Comparison of ENCODE assay signal across 1 cellular context in the genomic region with DNA sequence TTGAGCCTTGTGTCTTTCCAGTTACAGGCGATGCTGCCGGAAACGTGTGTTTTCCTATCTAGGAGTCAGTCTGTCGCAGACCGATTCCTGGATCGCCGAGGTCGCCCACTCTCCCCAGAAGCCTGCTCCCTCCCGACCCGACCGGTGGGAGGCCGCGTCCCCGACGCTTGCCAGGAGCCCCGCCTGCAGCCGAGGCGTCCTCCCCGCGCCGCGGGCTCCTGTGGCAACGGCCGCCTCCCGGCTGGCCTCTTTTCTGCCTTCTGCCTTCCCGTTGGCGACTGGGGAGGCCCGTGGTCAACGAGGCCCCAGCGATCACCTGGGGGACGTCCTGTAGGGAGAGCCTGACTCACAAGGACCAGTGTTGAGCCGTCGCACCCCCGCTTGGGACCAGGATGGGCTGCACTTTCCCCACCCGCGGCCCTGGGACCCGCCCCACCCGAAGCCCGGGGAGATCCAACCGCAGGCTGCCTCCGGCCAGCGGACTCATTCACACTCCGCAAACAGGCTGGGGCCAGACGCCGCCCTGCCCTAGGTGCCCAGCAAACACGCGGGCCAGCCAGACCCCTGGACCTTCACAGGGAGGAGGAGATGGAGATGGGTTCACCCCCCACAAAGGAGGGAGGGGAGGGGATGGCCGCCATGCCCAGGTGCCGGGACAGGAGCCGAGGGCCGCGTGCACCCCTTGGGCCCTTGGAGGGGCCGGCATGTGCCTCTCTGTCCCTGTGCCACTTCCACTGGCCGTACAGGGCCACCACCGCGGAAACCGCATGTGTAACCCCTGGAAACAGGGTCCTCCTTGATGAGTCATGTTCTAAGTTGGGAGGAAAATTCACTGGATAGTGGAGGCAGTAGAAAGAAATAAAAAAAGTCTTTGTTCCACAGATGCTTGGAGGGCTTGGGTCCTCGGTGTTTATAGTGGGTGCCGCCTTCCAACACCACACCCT.
A peak's percentile ranks its signal among the peaks of the same experiment; 100 is the strongest.
TF ChIP-seq lines count a peak whose summit lies in the region.

No MANE protein-coding gene starts in this region.

TF ChIP-seq in K562, 482 proteins besides CTCF, POLR2A, EP300 and RAD21 (continued from another document and continues in another):
- TF ChIP-seq L3MBTL2 (IDR thresholded peaks at IDR 0.05): 0 out of 2 replicates have a peak, but pooled peaks have one; percentile 51
- no peak for TF ChIP-seq TAL1 (IDR thresholded peaks at IDR 0.05)
- no peak for TF ChIP-seq MTF1 (CRISPR knock-in tag; IDR thresholded peaks at IDR 0.05; ENCODE audit: borderline replicate concordance)
- TF ChIP-seq, protein P1, sequence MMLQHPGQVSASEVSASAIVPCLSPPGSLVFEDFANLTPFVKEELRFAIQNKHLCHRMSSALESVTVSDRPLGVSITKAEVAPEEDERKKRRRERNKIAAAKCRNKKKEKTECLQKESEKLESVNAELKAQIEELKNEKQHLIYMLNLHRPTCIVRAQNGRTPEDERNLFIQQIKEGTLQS (IDR thresholded peaks at IDR 0.05): peak; percentile 87
- TF ChIP-seq, protein P1 (CRISPR knock-in tag; conservative IDR thresholded peaks at IDR 0.05): no peak
- TF ChIP-seq JUN (IDR thresholded peaks at IDR 0.05; ENCODE audit: borderline replicate concordance, low read depth, low read length): peak; percentile 50
- TF ChIP-seq JUN (CRISPR knock-in tag; IDR thresholded peaks at IDR 0.05; ENCODE audit: borderline replicate concordance): no peak
- peak in 1 of 2 experiments; percentile 44; a peak in 1 of 4 replicates for TF ChIP-seq FOXA3 (CRISPR knock-in tag; conservative IDR thresholded peaks at IDR 0.05 in 1 of 2, IDR thresholded peaks at IDR 0.05 in 1 of 2)
- TF ChIP-seq ZEB2 (IDR thresholded peaks at IDR 0.05): no peak
- TF ChIP-seq FOSL1 (tag; conservative IDR thresholded peaks at IDR 0.05): 0 out of 2 replicates have a peak, but pooled peaks have one; percentile 29
- TF ChIP-seq TRIM24 (IDR thresholded peaks at IDR 0.05): no peak
- no peak for TF ChIP-seq ZFP30 (CRISPR knock-in tag; IDR thresholded peaks at IDR 0.05; ENCODE audit: borderline replicate concordance)
- TF ChIP-seq, protein P2, sequence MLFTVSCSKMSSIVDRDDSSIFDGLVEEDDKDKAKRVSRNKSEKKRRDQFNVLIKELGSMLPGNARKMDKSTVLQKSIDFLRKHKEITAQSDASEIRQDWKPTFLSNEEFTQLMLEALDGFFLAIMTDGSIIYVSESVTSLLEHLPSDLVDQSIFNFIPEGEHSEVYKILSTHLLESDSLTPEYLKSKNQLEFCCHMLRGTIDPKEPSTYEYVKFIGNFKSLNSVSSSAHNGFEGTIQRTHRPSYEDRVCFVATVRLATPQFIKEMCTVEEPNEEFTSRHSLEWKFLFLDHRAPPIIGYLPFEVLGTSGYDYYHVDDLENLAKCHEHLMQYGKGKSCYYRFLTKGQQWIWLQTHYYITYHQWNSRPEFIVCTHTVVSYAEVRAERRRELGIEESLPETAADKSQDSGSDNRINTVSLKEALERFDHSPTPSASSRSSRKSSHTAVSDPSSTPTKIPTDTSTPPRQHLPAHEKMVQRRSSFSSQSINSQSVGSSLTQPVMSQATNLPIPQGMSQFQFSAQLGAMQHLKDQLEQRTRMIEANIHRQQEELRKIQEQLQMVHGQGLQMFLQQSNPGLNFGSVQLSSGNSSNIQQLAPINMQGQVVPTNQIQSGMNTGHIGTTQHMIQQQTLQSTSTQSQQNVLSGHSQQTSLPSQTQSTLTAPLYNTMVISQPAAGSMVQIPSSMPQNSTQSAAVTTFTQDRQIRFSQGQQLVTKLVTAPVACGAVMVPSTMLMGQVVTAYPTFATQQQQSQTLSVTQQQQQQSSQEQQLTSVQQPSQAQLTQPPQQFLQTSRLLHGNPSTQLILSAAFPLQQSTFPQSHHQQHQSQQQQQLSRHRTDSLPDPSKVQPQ (CRISPR knock-in tag; IDR thresholded peaks at IDR 0.05; ENCODE audit: borderline replicate concordance): no peak
- TF ChIP-seq JUND (IDR thresholded peaks at IDR 0.05; ENCODE audit: borderline replicate concordance, low read depth, low read length): peak; percentile 68; the same call in 1 of the 2 replicates
- no peak; the same call in 2 of the 3 replicates for TF ChIP-seq JUND (tag; IDR thresholded peaks at IDR 0.05; ENCODE audit: borderline replicate concordance, low read depth, low read length)
- TF ChIP-seq ZNF644 (tag; IDR thresholded peaks at IDR 0.05; ENCODE audit: low read depth): no peak
- no peak for TF ChIP-seq KLF16 (IDR thresholded peaks at IDR 0.05)
- TF ChIP-seq, protein P3, sequence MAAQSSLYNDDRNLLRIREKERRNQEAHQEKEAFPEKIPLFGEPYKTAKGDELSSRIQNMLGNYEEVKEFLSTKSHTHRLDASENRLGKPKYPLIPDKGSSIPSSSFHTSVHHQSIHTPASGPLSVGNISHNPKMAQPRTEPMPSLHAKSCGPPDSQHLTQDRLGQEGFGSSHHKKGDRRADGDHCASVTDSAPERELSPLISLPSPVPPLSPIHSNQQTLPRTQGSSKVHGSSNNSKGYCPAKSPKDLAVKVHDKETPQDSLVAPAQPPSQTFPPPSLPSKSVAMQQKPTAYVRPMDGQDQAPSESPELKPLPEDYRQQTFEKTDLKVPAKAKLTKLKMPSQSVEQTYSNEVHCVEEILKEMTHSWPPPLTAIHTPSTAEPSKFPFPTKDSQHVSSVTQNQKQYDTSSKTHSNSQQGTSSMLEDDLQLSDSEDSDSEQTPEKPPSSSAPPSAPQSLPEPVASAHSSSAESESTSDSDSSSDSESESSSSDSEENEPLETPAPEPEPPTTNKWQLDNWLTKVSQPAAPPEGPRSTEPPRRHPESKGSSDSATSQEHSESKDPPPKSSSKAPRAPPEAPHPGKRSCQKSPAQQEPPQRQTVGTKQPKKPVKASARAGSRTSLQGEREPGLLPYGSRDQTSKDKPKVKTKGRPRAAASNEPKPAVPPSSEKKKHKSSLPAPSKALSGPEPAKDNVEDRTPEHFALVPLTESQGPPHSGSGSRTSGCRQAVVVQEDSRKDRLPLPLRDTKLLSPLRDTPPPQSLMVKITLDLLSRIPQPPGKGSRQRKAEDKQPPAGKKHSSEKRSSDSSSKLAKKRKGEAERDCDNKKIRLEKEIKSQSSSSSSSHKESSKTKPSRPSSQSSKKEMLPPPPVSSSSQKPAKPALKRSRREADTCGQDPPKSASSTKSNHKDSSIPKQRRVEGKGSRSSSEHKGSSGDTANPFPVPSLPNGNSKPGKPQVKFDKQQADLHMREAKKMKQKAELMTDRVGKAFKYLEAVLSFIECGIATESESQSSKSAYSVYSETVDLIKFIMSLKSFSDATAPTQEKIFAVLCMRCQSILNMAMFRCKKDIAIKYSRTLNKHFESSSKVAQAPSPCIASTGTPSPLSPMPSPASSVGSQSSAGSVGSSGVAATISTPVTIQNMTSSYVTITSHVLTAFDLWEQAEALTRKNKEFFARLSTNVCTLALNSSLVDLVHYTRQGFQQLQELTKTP (IDR thresholded peaks at IDR 0.05; ENCODE audit: low read depth in 1 of 2, partially characterized antibody in 2 of 2): no peak
- TF ChIP-seq HMG20B (CRISPR knock-in tag; IDR thresholded peaks at IDR 0.05): no peak
- TF ChIP-seq, protein P4, sequence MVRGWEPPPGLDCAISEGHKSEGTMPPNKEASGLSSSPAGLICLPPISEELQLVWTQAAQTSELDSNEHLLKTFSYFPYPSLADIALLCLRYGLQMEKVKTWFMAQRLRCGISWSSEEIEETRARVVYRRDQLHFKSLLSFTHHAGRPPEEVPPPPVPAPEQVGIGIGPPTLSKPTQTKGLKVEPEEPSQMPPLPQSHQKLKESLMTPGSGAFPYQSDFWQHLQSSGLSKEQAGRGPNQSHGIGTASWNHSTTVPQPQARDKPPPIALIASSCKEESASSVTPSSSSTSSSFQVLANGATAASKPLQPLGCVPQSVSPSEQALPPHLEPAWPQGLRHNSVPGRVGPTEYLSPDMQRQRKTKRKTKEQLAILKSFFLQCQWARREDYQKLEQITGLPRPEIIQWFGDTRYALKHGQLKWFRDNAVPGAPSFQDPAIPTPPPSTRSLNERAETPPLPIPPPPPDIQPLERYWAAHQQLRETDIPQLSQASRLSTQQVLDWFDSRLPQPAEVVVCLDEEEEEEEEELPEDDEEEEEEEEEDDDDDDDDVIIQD (CRISPR knock-in tag; IDR thresholded peaks at IDR 0.05): no peak
- no peak for TF ChIP-seq BMI1 (IDR thresholded peaks at IDR 0.05; ENCODE audit: low read length)
- TF ChIP-seq SMARCE1 (IDR thresholded peaks at IDR 0.05): no peak
- 0 out of 2 replicates have a peak, but pooled peaks have one; percentile 23 for TF ChIP-seq NR2F6 (CRISPR knock-in tag; IDR thresholded peaks at IDR 0.05)
- TF ChIP-seq, protein P5, sequence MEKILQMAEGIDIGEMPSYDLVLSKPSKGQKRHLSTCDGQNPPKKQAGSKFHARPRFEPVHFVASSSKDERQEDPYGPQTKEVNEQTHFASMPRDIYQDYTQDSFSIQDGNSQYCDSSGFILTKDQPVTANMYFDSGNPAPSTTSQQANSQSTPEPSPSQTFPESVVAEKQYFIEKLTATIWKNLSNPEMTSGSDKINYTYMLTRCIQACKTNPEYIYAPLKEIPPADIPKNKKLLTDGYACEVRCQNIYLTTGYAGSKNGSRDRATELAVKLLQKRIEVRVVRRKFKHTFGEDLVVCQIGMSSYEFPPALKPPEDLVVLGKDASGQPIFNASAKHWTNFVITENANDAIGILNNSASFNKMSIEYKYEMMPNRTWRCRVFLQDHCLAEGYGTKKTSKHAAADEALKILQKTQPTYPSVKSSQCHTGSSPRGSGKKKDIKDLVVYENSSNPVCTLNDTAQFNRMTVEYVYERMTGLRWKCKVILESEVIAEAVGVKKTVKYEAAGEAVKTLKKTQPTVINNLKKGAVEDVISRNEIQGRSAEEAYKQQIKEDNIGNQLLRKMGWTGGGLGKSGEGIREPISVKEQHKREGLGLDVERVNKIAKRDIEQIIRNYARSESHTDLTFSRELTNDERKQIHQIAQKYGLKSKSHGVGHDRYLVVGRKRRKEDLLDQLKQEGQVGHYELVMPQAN (IDR thresholded peaks at IDR 0.05; ENCODE audit: borderline replicate concordance): no peak
- TF ChIP-seq ZFX (CRISPR knock-in tag; IDR thresholded peaks at IDR 0.05): peak; percentile 23
- TF ChIP-seq SP2 (IDR thresholded peaks at IDR 0.05; ENCODE audit: extremely low read depth, low read depth, low read length, poor library complexity, severe bottlenecking): no peak
- TF ChIP-seq PHF20 (IDR thresholded peaks at IDR 0.05; ENCODE audit: partially characterized antibody): no peak
- TF ChIP-seq POLR2AphosphoS5 (IDR thresholded peaks at IDR 0.05; ENCODE audit: control insufficient read depth, insufficient read depth, low read depth, low read length): no peak
- TF ChIP-seq SMC3 (conservative IDR thresholded peaks at IDR 0.05; ENCODE audit: insufficient read depth, low read depth, low read length): no peak
- no peak for TF ChIP-seq CREBBP (IDR thresholded peaks at IDR 0.05; ENCODE audit: low read depth, low read length)
- TF ChIP-seq ZBTB7A (IDR thresholded peaks at IDR 0.05; ENCODE audit: borderline replicate concordance, control insufficient read depth, low read depth, low read length): peak; percentile 8; the same call in 1 of the 2 replicates
- TF ChIP-seq, protein P6, sequence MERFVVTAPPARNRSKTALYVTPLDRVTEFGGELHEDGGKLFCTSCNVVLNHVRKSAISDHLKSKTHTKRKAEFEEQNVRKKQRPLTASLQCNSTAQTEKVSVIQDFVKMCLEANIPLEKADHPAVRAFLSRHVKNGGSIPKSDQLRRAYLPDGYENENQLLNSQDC (CRISPR knock-in tag; IDR thresholded peaks at IDR 0.05): no peak
- TF ChIP-seq GATAD2A (IDR thresholded peaks at IDR 0.05): no peak
- TF ChIP-seq, protein P7, sequence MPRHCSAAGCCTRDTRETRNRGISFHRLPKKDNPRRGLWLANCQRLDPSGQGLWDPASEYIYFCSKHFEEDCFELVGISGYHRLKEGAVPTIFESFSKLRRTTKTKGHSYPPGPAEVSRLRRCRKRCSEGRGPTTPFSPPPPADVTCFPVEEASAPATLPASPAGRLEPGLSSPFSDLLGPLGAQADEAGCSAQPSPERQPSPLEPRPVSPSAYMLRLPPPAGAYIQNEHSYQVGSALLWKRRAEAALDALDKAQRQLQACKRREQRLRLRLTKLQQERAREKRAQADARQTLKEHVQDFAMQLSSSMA (CRISPR knock-in tag; IDR thresholded peaks at IDR 0.05): no peak
- TF ChIP-seq ETV1 (tag; conservative IDR thresholded peaks at IDR 0.05; ENCODE audit: low read depth): no peak
- TF ChIP-seq, protein P8, sequence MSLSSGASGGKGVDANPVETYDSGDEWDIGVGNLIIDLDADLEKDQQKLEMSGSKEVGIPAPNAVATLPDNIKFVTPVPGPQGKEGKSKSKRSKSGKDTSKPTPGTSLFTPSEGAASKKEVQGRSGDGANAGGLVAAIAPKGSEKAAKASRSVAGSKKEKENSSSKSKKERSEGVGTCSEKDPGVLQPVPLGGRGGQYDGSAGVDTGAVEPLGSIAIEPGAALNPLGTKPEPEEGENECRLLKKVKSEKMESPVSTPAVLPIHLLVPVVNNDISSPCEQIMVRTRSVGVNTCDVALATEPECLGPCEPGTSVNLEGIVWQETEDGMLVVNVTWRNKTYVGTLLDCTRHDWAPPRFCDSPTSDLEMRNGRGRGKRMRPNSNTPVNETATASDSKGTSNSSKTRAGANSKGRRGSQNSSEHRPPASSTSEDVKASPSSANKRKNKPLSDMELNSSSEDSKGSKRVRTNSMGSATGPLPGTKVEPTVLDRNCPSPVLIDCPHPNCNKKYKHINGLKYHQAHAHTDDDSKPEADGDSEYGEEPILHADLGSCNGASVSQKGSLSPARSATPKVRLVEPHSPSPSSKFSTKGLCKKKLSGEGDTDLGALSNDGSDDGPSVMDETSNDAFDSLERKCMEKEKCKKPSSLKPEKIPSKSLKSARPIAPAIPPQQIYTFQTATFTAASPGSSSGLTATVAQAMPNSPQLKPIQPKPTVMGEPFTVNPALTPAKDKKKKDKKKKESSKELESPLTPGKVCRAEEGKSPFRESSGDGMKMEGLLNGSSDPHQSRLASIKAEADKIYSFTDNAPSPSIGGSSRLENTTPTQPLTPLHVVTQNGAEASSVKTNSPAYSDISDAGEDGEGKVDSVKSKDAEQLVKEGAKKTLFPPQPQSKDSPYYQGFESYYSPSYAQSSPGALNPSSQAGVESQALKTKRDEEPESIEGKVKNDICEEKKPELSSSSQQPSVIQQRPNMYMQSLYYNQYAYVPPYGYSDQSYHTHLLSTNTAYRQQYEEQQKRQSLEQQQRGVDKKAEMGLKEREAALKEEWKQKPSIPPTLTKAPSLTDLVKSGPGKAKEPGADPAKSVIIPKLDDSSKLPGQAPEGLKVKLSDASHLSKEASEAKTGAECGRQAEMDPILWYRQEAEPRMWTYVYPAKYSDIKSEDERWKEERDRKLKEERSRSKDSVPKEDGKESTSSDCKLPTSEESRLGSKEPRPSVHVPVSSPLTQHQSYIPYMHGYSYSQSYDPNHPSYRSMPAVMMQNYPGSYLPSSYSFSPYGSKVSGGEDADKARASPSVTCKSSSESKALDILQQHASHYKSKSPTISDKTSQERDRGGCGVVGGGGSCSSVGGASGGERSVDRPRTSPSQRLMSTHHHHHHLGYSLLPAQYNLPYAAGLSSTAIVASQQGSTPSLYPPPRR (CRISPR knock-in tag; IDR thresholded peaks at IDR 0.05; ENCODE audit: borderline replicate concordance): no peak
